ENCODE assay signal across 8 cellular contexts in the genomic region with DNA sequence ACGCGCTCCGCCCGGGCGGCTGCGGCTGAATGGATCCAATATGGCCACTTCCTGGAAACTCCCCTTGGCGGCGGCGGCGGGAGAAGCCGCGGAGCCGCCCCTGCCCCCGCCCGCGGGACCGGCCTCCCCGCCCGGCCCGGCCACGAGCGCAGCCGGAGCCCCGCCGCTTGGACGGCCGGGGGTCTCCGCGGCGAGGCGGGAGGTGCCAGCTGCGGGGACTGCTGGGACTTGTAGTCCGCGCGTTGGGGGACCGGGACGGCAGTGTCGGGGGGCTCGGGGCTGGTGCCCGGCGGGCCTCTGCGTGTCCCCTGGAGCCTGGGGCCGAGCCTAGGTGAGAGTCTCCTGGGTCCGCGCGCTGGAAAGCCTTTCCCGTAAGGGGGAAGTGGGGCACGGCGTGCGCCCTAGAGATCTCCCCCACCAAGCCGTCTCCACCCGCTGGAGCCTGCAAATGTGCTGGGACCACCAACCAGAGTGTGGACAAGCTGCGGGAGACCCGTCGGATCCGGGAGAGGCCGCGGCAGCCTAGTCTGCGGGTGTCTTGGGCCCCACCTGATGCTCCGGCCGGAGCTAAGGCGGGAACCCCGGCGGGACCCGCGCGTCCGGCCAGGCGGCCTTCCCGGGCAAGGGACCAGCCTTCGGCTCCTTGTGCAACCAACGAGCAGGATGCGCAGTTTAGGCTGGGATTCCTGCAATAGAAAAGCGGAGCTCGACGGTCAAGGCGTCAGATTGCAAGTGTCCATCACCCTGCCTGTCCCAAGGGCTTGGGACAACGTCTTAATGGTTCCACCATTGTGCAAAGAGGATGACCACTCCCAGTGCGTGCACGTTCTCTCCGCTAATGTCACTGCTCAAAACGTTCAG. TPM values are rescaled to one million over a fixed set of nuclear protein-coding genes. Genes with fewer than 3 reads are reported as not detected.
DNase-seq lines count a peak whose midpoint lies in the region; ATAC-seq and TF ChIP-seq lines count a peak whose summit lies in the region.

A gene with protein sequence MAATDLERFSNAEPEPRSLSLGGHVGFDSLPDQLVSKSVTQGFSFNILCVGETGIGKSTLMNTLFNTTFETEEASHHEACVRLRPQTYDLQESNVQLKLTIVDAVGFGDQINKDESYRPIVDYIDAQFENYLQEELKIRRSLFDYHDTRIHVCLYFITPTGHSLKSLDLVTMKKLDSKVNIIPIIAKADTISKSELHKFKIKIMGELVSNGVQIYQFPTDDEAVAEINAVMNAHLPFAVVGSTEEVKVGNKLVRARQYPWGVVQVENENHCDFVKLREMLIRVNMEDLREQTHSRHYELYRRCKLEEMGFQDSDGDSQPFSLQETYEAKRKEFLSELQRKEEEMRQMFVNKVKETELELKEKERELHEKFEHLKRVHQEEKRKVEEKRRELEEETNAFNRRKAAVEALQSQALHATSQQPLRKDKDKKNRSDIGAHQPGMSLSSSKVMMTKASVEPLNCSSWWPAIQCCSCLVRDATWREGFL (minus strand): TSS at position 31 of the 861 bp plus-strand sequence. CDS start 102 bp downstream, outside the sequence.

- peaks cover 5% of the 10 kb centered on the region; the same call in 1 of the 2 replicates for H3K27me3 ChIP-seq in OCI-LY1 (ENCODE audit: insufficient read depth, low read length)
- no peaks in the 10 kb centered on the region for H3K27me3 ChIP-seq in foreskin keratinocyte
- H3K27me3 ChIP-seq in upper lobe of left lung = no peaks in the 10 kb centered on the region

- no peak within 1 kb of the TSS for H3K27ac Mint-ChIP-seq in neural crest cell (ENCODE audit: unreplicated experiment)

- peak within 1 kb of the TSS; percentile 92 for H3K4me3 Mint-ChIP-seq in neural crest cell

- H3K9me2 ChIP-seq in OCI-LY1 (ENCODE audit: low read depth, low read length) = no peaks in the 10 kb centered on the region

- no peak for TF ChIP-seq EP300 in upper lobe of left lung (IDR thresholded peaks at IDR 0.05)

- H3K4me3 ChIP-seq in OCI-LY1 (ENCODE audit: low read depth, low read length, poor library complexity, severe bottlenecking) (peak within 1 kb of the TSS; percentile 61), upper lobe of left lung (peak within 1 kb of the TSS; percentile 75 to 95 (median 87))

- H3K79me2 ChIP-seq in OCI-LY1 (ENCODE audit: insufficient read depth, low read length) = no peaks in the 10 kb centered on the region

- H2AFZ ChIP-seq in OCI-LY1 (ENCODE audit: low read length) = no peak within 1 kb of the TSS

- peak; percentile 58 for ATAC-seq in HG02623 (IDR thresholded peaks at IDR 0.05; ENCODE audit: unreplicated experiment)
- peak; percentile 60 for ATAC-seq in foreskin keratinocyte
- ATAC-seq in upper lobe of left lung (ENCODE audit: low FRiP score in 2 of 2) = peak in 1 of 2 donors; percentile 83

- H4K20me1 ChIP-seq in OCI-LY1 (ENCODE audit: insufficient read depth, low read length) = no peaks in the 10 kb centered on the region

- no peaks in the 10 kb centered on the region for H3K36me3 Mint-ChIP-seq in neural crest cell (ENCODE audit: low read depth)

- H3K4me1 ChIP-seq in OCI-LY1 (ENCODE audit: insufficient read depth, low read length, severe bottlenecking) (no peaks in the 10 kb centered on the region), foreskin keratinocyte (peaks cover 14% of the 10 kb centered on the region), upper lobe of left lung (peaks cover 22 to 40% (median 23%) of the 10 kb centered on the region in 4 donors)

- H3K27ac ChIP-seq in OCI-LY1 (ENCODE audit: low read depth, low read length, poor library complexity, severe bottlenecking) = no peak within 1 kb of the TSS
- peak within 1 kb of the TSS; percentile 39 for H3K27ac ChIP-seq in foreskin keratinocyte
- peak within 1 kb of the TSS; percentile 79 to 89 (median 84) for H3K27ac ChIP-seq in upper lobe of left lung

- no peaks in the 10 kb centered on the region for H3K9me3 Mint-ChIP-seq in neural crest cell

- H3K9me3 ChIP-seq in OCI-LY1 (ENCODE audit: low read length) = no peaks in the 10 kb centered on the region
- no peaks in the 10 kb centered on the region for H3K9me3 ChIP-seq in upper lobe of left lung

- TF ChIP-seq CTCF in OCI-LY1 (IDR thresholded peaks at IDR 0.05; ENCODE audit: low read length) = no peak
- TF ChIP-seq CTCF in foreskin keratinocyte (conservative IDR thresholded peaks at IDR 0.05) = no peak
- peak; percentile 15 for TF ChIP-seq CTCF in neural crest cell (conservative IDR thresholded peaks at IDR 0.05)
- peak in 1 of 6 experiments; percentile 25 for TF ChIP-seq CTCF in upper lobe of left lung (IDR thresholded peaks at IDR 0.05)

- H3K4me1 Mint-ChIP-seq in neural crest cell = peaks cover 21% of the 10 kb centered on the region

- 1 to 12% methylated on average over 11 to 53 of the region's 82 CpGs for WGBS in upper lobe of left lung, 2 donors

- DNase-seq in NCI-H1417 (lab: John Stamatoyannopoulos, UW) = peak; percentile 21 to 66 (median 61)
- no peak for DNase-seq in NCI-H1417 treated with DMSO at 0.1 percent for 48 hours (lab: John Stamatoyannopoulos, UW)
- peak; percentile 12 for DNase-seq in activated gamma-delta T cell treated with Interleukin-2 at 50 U/mL for 16 hours
- no peak for DNase-seq in foreskin keratinocyte
- DNase-seq in neural crest cell (ENCODE audit: low read depth, low spot score) = peak; percentile 47
- DNase-seq in upper lobe of left lung = peak; percentile 35 to 92

- H3F3A ChIP-seq in OCI-LY1 (ENCODE audit: insufficient read depth, low read length) = no peaks in the 10 kb centered on the region

- peak within 1 kb of the TSS; percentile 52 for H3K4me2 ChIP-seq in OCI-LY1 (ENCODE audit: low read length)

- peaks cover 35% of the 10 kb centered on the region for H3K27me3 Mint-ChIP-seq in neural crest cell (ENCODE audit: low read depth)

- no peak for TF ChIP-seq POLR2A in upper lobe of left lung (IDR thresholded peaks at IDR 0.05)

- H3K36me3 ChIP-seq in OCI-LY1 (ENCODE audit: insufficient read depth, low read length) (no peaks in the 10 kb centered on the region), upper lobe of left lung (no peaks in the 10 kb centered on the region)

- H3K9ac ChIP-seq in OCI-LY1 (ENCODE audit: low read length) = no peak within 1 kb of the TSS; the same call in 1 of the 2 replicates

RNA-seq across cellular contexts. Expression of the gene that starts here (rescaled TPM):
- 47.9 and 48.5 TPM in 2 replicates for total RNA-seq in foreskin keratinocyte
- polyA plus RNA-seq in foreskin keratinocyte = 22.5 and 24.9 TPM in 2 replicates
- total RNA-seq in neural crest cell = 71.1 and 71.4 TPM in 2 replicates
- 10 to 100 TPM; 26.3 to 41.5 (median 31.5) TPM for total RNA-seq in upper lobe of left lung

Comparison
In these comparisons a context has a peak if more than half of its experiments do, and no peak if none do; other contexts are left out.
1. DNase-seq: peak in NCI-H1417 (3 of 3), activated gamma-delta T cell treated with Interleukin-2 at 50 U/mL for 16 hours (single experiment), neural crest cell (single experiment) and upper lobe of left lung (2 of 2); none in NCI-H1417 treated with DMSO at 0.1 percent for 48 hours (single experiment) and foreskin keratinocyte (0 of 2).